In genomic region chr13:23655321-23655720, GRCh38 we compare ENCODE assay signal across 21 cellular contexts.
"Had no signal": no experiment of that assay in that cellular context is flagged by ENCODE, and none has a peak within 500 bp of the region (broad histone marks: within the 10 kb centered on the region; RNA-seq: fewer than 3 reads in every experiment).

No MANE protein-coding gene starts in this region.

- H3K27me3 Mint-ChIP-seq: type B pancreatic cell had no signal

- H3K36me3 ChIP-seq: left lung, prostate gland, stomach had no signal

- H3K4me3 Mint-ChIP-seq: dendritic cell treated with granulocyte-macrophage colony-stimulating factor and Interleukin-4, amounts not matched to agents 40 ng/mL and 50 ng/mL, for 4 days; effector memory CD8-positive, alpha-beta T cell; natural killer cell treated with Interleukin-12 subunit alpha and Interleukin-12 subunit beta and Interleukin-15 and Interleukin-18, amount 100 ng/mL, for 72 hours; type B pancreatic cell had no signal

- H3K9me3 Mint-ChIP-seq: dendritic cell treated with granulocyte-macrophage colony-stimulating factor and Interleukin-4, amounts not matched to agents 40 ng/mL and 50 ng/mL, for 4 days; effector memory CD8-positive, alpha-beta T cell; natural killer cell treated with Interleukin-12 subunit alpha and Interleukin-12 subunit beta and Interleukin-15 and Interleukin-18, amount 100 ng/mL, for 72 hours had no signal

- DNase-seq: cerebellar nuclear complex; effector memory CD8-positive, alpha-beta T cell; esophagus squamous epithelium; foreskin melanocyte; head of caudate nucleus; hypothalamus; left lung; mesenchymal stem cell; midbrain; retina; stimulated activated CD4-positive, alpha-beta T cell treated with anti-CD3 and anti-CD28 coated beads, Interleukin-12 subunit alpha, Interleukin-12 subunit beta, amount 100 ng/mL, for 4 hours; stimulated activated naive CD4-positive, alpha-beta T cell; stomach; substantia nigra had no signal

- H3K4me3 ChIP-seq: esophagus squamous epithelium, left lung, lung, prostate gland, stomach had no signal

- H3K27me3 ChIP-seq: esophagus squamous epithelium, left lung, stomach had no signal

- H3K4me1 ChIP-seq: parathyroid adenoma had no signal

- H3K27ac Mint-ChIP-seq: dendritic cell treated with granulocyte-macrophage colony-stimulating factor and Interleukin-4, amounts not matched to agents 40 ng/mL and 50 ng/mL, for 4 days; effector memory CD8-positive, alpha-beta T cell; natural killer cell treated with Interleukin-12 subunit alpha and Interleukin-12 subunit beta and Interleukin-15 and Interleukin-18, amount 100 ng/mL, for 72 hours; type B pancreatic cell had no signal

- ATAC-seq: effector memory CD8-positive, alpha-beta T cell; left lung; natural killer cell treated with Interleukin-12 subunit alpha and Interleukin-12 subunit beta and Interleukin-15 and Interleukin-18, amount 100 ng/mL, for 72 hours; sciatic nerve had no signal

- H3K36me3 Mint-ChIP-seq: natural killer cell treated with Interleukin-12 subunit alpha and Interleukin-12 subunit beta and Interleukin-15 and Interleukin-18, amount 100 ng/mL, for 72 hours had no signal

- H3K27ac ChIP-seq: parathyroid adenoma, prostate gland had no signal

- H3K9me3 ChIP-seq: esophagus squamous epithelium, left lung, prostate gland, stomach had no signal
